Comparison of ENCODE assay signal across 9 cellular contexts in genomic region chr20:25750220-25750764, GRCh38. TPM values are rescaled to one million over a fixed set of nuclear protein-coding genes. Genes with fewer than 3 reads are reported as not detected.
A peak's percentile ranks its signal among the peaks of the same experiment; 100 is the strongest.
DNase-seq lines count a peak whose midpoint lies in the region; ATAC-seq and TF ChIP-seq lines count a peak whose summit lies in the region.
"Had no signal": no experiment of that assay in that cellular context is flagged by ENCODE, and none has a peak within 500 bp of the region (broad histone marks: within the 10 kb centered on the region; RNA-seq: fewer than 3 reads in every experiment).

No MANE protein-coding gene starts in this region.

- H3K36me3 ChIP-seq in testis (ENCODE audit: low read depth, missing control alignments) = no peaks in the 10 kb centered on the region
- H3K36me3 ChIP-seq: BLaER1 treated with 17β-estradiol and CSF1 and Interleukin-3, amounts not matched to agents 10 nM and 100 nM had no signal

- H3K4me1 ChIP-seq in testis = no peaks in the 10 kb centered on the region
- H3K4me1 ChIP-seq: BLaER1 treated with 17β-estradiol and CSF1 and Interleukin-3, amounts not matched to agents 10 nM and 100 nM had no signal

- peak overlapping the region; percentile 87 for H3K4me3 Mint-ChIP-seq in activated CD4-positive, alpha-beta T cell treated with anti-CD3 and anti-CD28 coated beads, Interleukin-2, amount 10 ng/mL, durations not matched to agents 24 days and 14 days
- peak overlapping the region; percentile 90 for H3K4me3 Mint-ChIP-seq in activated naive CD8-positive, alpha-beta T cell
- peak overlapping the region; percentile 81 to 90 (median 84) for H3K4me3 Mint-ChIP-seq in immature natural killer cell

- TF ChIP-seq CTCF in testis (IDR thresholded peaks at IDR 0.05) = no peak

- peak overlapping the region; percentile 63 for H3K27ac Mint-ChIP-seq in activated CD4-positive, alpha-beta T cell treated with anti-CD3 and anti-CD28 coated beads, Interleukin-2, amount 10 ng/mL, durations not matched to agents 24 days and 14 days
- no peak overlapping the region for H3K27ac Mint-ChIP-seq in activated naive CD8-positive, alpha-beta T cell
- peak overlapping the region in 4 of 6 donors; percentile 49 to 86 (median 85) for H3K27ac Mint-ChIP-seq in immature natural killer cell

- intact Hi-C loops in activated CD4-positive, alpha-beta T cell treated with anti-CD3 and anti-CD28 coated beads, Interleukin-2, amount 10 ng/mL, durations not matched to agents 24 days and 14 days (cut with micrococcal nuclease) = loop anchor here (5.0 kb wide), 1 partner anchor 53 kb away; the partner anchor contains the start of gene ZNF337
- intact Hi-C loops in testis (cut with DNase I; ENCODE audit: low total_unique reads) = no loop called here

- no peaks in the 10 kb centered on the region for H3K36me3 Mint-ChIP-seq in activated CD4-positive, alpha-beta T cell treated with anti-CD3 and anti-CD28 coated beads, Interleukin-2, amount 10 ng/mL, durations not matched to agents 24 days and 14 days (ENCODE audit: low read depth)
- no peaks in the 10 kb centered on the region for H3K36me3 Mint-ChIP-seq in activated naive CD8-positive, alpha-beta T cell
- H3K36me3 Mint-ChIP-seq in immature natural killer cell = no peaks in the 10 kb centered on the region

- no peaks in the 10 kb centered on the region for H3K9me3 ChIP-seq in testis
- H3K9me3 ChIP-seq: BLaER1 treated with 17β-estradiol and CSF1 and Interleukin-3, amounts not matched to agents 10 nM and 100 nM had no signal

- no peak overlapping the region for H3K27ac ChIP-seq in testis
- H3K27ac ChIP-seq: BLaER1 treated with 17β-estradiol and CSF1 and Interleukin-3, amounts not matched to agents 10 nM and 100 nM had no signal

- H3K27me3 ChIP-seq in testis = no peaks in the 10 kb centered on the region
- H3K27me3 ChIP-seq: BLaER1 treated with 17β-estradiol and CSF1 and Interleukin-3, amounts not matched to agents 10 nM and 100 nM had no signal

- no peaks in the 10 kb centered on the region for H3K9me3 Mint-ChIP-seq in activated CD4-positive, alpha-beta T cell treated with anti-CD3 and anti-CD28 coated beads, Interleukin-2, amount 10 ng/mL, durations not matched to agents 24 days and 14 days
- no peaks in the 10 kb centered on the region for H3K9me3 Mint-ChIP-seq in activated naive CD8-positive, alpha-beta T cell (ENCODE audit: low read depth)
- H3K9me3 Mint-ChIP-seq in immature natural killer cell = no peaks in the 10 kb centered on the region

- WGBS in testis, 2 donors = 53 to 78% methylated on average over 8 to 9 of the region's 9 CpGs

- TF ChIP-seq POLR2A in testis (IDR thresholded peaks at IDR 0.05) = no peak

- ATAC-seq in HG02678 (IDR thresholded peaks at IDR 0.05; ENCODE audit: unreplicated experiment) = no peak

- H3K27me3 Mint-ChIP-seq in activated CD4-positive, alpha-beta T cell treated with anti-CD3 and anti-CD28 coated beads, Interleukin-2, amount 10 ng/mL, durations not matched to agents 24 days and 14 days = peaks cover 2% of the 10 kb centered on the region
- no peaks in the 10 kb centered on the region for H3K27me3 Mint-ChIP-seq in activated naive CD8-positive, alpha-beta T cell
- H3K27me3 Mint-ChIP-seq in immature natural killer cell (ENCODE audit: low read depth in 3 of 3) = no peaks in the 10 kb centered on the region

- peaks cover 12% of the 10 kb centered on the region for H3K4me1 Mint-ChIP-seq in activated CD4-positive, alpha-beta T cell treated with anti-CD3 and anti-CD28 coated beads, Interleukin-2, amount 10 ng/mL, durations not matched to agents 24 days and 14 days
- peaks cover 16% of the 10 kb centered on the region for H3K4me1 Mint-ChIP-seq in activated naive CD8-positive, alpha-beta T cell (ENCODE audit: low read depth)
- peaks cover 5 to 15% of the 10 kb centered on the region in 2 donors for H3K4me1 Mint-ChIP-seq in immature natural killer cell

- peak overlapping the region; percentile 45 to 60 for H3K4me3 ChIP-seq in testis
- H3K4me3 ChIP-seq: BLaER1 treated with 17β-estradiol and CSF1 and Interleukin-3, amounts not matched to agents 10 nM and 100 nM had no signal

- no peak for DNase-seq in activated CD4-positive, alpha-beta T cell treated with anti-CD3 and anti-CD28 coated beads, Interleukin-2, amount 10 ng/mL, durations not matched to agents 24 days and 14 days
- DNase-seq in activated CD4-positive, alpha-beta T cell treated with anti-CD3 and anti-CD28 coated beads for 1 hour = no peak
- no peak for DNase-seq in immature natural killer cell
- DNase-seq in testis = no peak
- no peak for DNase-seq in NCI-H774 (lab: John Stamatoyannopoulos, UW)
- no peak for DNase-seq in NCI-H2171 (lab: John Stamatoyannopoulos, UW)

RNA-seq across cellular contexts. Expression of gene ZNF337, which starts 53.6 kb away (rescaled TPM):
- 15.7 and 16.1 TPM in 2 replicates for total RNA-seq in activated CD4-positive, alpha-beta T cell treated with anti-CD3 and anti-CD28 coated beads, Interleukin-2, amount 10 ng/mL, durations not matched to agents 24 days and 14 days
- polyA plus RNA-seq in immature natural killer cell (10 to 100 TPM in 1 of 3 donors, 1 to 10 TPM in 2; 3.7 to 12.1 (median 3.9) TPM), testis (ENCODE audit: insufficient read depth, low read depth, low replicate concordance) (11.3 TPM)
- total RNA-seq in testis = 10 to 100 TPM; 19.9 to 21.4 TPM
